In the genomic region with DNA sequence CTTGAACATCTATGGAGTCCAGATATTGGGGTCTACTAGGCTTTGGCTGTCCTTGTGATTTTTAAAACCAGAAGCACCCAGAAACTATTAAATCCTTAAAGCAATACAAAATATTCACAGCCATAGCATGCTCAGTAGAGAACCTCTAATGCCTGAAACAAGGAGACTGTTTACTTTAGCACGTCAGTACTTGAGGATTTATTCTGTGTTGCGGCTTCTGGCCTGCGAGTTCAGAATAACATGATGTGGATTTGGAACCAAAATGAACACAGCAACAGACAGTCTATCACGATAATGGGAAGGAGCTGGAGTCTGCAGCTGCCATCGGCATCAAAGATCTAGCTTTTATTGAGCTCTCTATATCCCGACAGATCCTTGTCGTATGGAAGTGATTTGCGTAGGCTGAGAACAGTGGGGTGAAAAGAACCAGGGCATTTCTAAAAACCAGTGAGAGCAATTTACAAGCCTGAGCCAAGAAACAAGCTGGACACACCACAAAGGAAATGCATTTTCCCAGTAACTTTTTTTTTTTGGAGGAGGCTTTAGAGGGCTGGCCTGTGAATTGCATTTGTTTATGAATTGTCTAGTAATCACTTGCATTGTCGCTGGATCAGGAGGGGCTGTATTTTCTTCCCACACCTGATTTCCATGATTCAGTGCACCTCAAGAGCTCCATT, we compare ENCODE assay signal across 1 cellular context.
TF ChIP-seq lines count a peak whose summit lies in the region.

No MANE protein-coding gene starts in this region.

TF ChIP-seq in SK-N-SH treated with all-trans-retinoic acid at 6 μM for 48 hours, 23 proteins besides CTCF, POLR2A, EP300 and RAD21 (continued from another document):
- TF ChIP-seq SNAI2 (CRISPR knock-in tag; IDR thresholded peaks at IDR 0.05) = no peak
- no peak for TF ChIP-seq ARNTL (CRISPR knock-in tag; IDR thresholded peaks at IDR 0.05; ENCODE audit: borderline replicate concordance, low read depth)
- TF ChIP-seq PPARA (CRISPR knock-in tag; IDR thresholded peaks at IDR 0.05; ENCODE audit: borderline replicate concordance) = no peak
- no peak for TF ChIP-seq CSDC2 (CRISPR knock-in tag; IDR thresholded peaks at IDR 0.05)
- no peak for TF ChIP-seq GLIS3 (CRISPR knock-in tag; IDR thresholded peaks at IDR 0.05)
TF ChIP-seq in SK-N-SH treated with all-trans-retinoic acid at 6 μM for 48 hours: peak in this region for 0.
